Comparison of ENCODE assay signal across 8 cellular contexts in genomic region chr15:64892850-64893403, GRCh38. TPM values are rescaled to one million over a fixed set of nuclear protein-coding genes. Genes with fewer than 3 reads are reported as not detected.
A peak's percentile ranks its signal among the peaks of the same experiment; 100 is the strongest.
DNase-seq lines count a peak whose midpoint lies in the region; ATAC-seq and TF ChIP-seq lines count a peak whose summit lies in the region.
"Had no signal": no experiment of that assay in that cellular context is flagged by ENCODE, and none has a peak within 500 bp of the region (broad histone marks: within the 10 kb centered on the region; RNA-seq: fewer than 3 reads in every experiment).

No MANE protein-coding gene starts in this region.

- peak overlapping the region; percentile 99 for H3K27ac Mint-ChIP-seq in activated CD4-positive, alpha-beta memory T cell treated with anti-CD3 and anti-CD28 coated beads for 36 hours
- H3K27ac Mint-ChIP-seq in immature natural killer cell = peak overlapping the region; percentile 93 to 99 (median 98)

- no peak for TF ChIP-seq CTCF in KMS-11 (conservative IDR thresholded peaks at IDR 0.05; ENCODE audit: low read depth, low read length)

- H3K27me3 ChIP-seq in KMS-11 (ENCODE audit: insufficient read depth, low read depth) = no peaks in the 10 kb centered on the region

- peaks cover 7% of the 10 kb centered on the region for H3K36me3 Mint-ChIP-seq in activated CD4-positive, alpha-beta memory T cell treated with anti-CD3 and anti-CD28 coated beads for 36 hours
- no peaks in the 10 kb centered on the region for H3K36me3 Mint-ChIP-seq in immature natural killer cell

- H3K36me3 ChIP-seq in KMS-11 (ENCODE audit: insufficient read depth) = no peaks in the 10 kb centered on the region

- ATAC-seq in stimulated activated naive CD8-positive, alpha-beta T cell treated with anti-CD3 and anti-CD28 coated beads, Interleukin-15, Interleukin-2, amounts not matched to agents 100 U/mL and 50 U/mL, for 24 hours = peak; percentile 21
- ATAC-seq in HG03108 (IDR thresholded peaks at IDR 0.05; ENCODE audit: unreplicated experiment) (no peak), GM21515 (IDR thresholded peaks at IDR 0.05; ENCODE audit: unreplicated experiment) (no peak)
- ATAC-seq: Panc1 had no signal

- peak; percentile 80 for DNase-seq in activated CD4-positive, alpha-beta memory T cell treated with anti-CD3 and anti-CD28 coated beads for 36 hours
- no peak for DNase-seq in immature natural killer cell
- peak; percentile 69 for DNase-seq in stimulated activated naive CD8-positive, alpha-beta T cell treated with anti-CD3 and anti-CD28 coated beads, Interleukin-15, Interleukin-2, amounts not matched to agents 100 U/mL and 50 U/mL, for 24 hours
- DNase-seq in UCSD-AML1 (lab: John Stamatoyannopoulos, UW; ENCODE audit: unreplicated experiment) = no peak

- no peak overlapping the region for H3K4me3 ChIP-seq in KMS-11 (IDR thresholded peaks at IDR 0.05; ENCODE audit: insufficient read depth, low read depth, low read length)

- H3K4me2 ChIP-seq in KMS-11 = peak overlapping the region; percentile 99

- peak overlapping the region; percentile 95 for H3K4me3 Mint-ChIP-seq in activated CD4-positive, alpha-beta memory T cell treated with anti-CD3 and anti-CD28 coated beads for 36 hours
- peak overlapping the region; percentile 70 to 89 (median 84) for H3K4me3 Mint-ChIP-seq in immature natural killer cell

- peaks cover 53% of the 10 kb centered on the region for H3K4me1 ChIP-seq in KMS-11 (ENCODE audit: low read depth, poor library complexity, severe bottlenecking)

- peaks cover 55% of the 10 kb centered on the region for H3K4me1 Mint-ChIP-seq in activated CD4-positive, alpha-beta memory T cell treated with anti-CD3 and anti-CD28 coated beads for 36 hours (ENCODE audit: low read depth)
- peaks cover 68 to 69% of the 10 kb centered on the region in 2 donors for H3K4me1 Mint-ChIP-seq in immature natural killer cell

- intact Hi-C loops in activated CD4-positive, alpha-beta memory T cell treated with anti-CD3 and anti-CD28 coated beads for 36 hours (cut with micrococcal nuclease) = loop anchor here (1.0 to 10.0 kb wide), 11 partner anchors 9 to 1388 kb away; partner anchors contain the start of genes DENND4A, PIF1, PLEKHO2 and RNU5A-1

- POLR2A ChIA-PET in activated CD4-positive, alpha-beta memory T cell treated with anti-CD3 and anti-CD28 coated beads for 36 hours (lab: Charles Lee) = interaction anchor here (1.0 to 4.2 kb wide), 17 partner anchors 10 to 412 kb away, joined by 3 to 98 read pairs (median 6); partner anchors contain the start of genes ANKDD1A, PLEKHO2, RNU5B-1 and SPG21

- CTCF ChIA-PET in activated CD4-positive, alpha-beta memory T cell treated with anti-CD3 and anti-CD28 coated beads for 36 hours (lab: Charles Lee) = interaction anchor here (0.9 to 5.0 kb wide), 8 partner anchors 9 to 57 kb away, joined by 3 to 60 read pairs (median 14); partner anchors contain the start of genes ANKDD1A and PLEKHO2

- H4K20me1 ChIP-seq in KMS-11 (ENCODE audit: insufficient read depth) = no peaks in the 10 kb centered on the region

- H2AFZ ChIP-seq in KMS-11 (ENCODE audit: low read depth) = peak overlapping the region; percentile 72

- H3K9ac ChIP-seq in KMS-11 = peak overlapping the region; percentile 80; the same call in 1 of the 2 replicates

- H3K27ac ChIP-seq in KMS-11 = peak overlapping the region; percentile 98

- H3K79me2 ChIP-seq in KMS-11 (ENCODE audit: insufficient read depth, low read depth) = no peaks in the 10 kb centered on the region

- no peaks in the 10 kb centered on the region for H3K9me3 Mint-ChIP-seq in activated CD4-positive, alpha-beta memory T cell treated with anti-CD3 and anti-CD28 coated beads for 36 hours
- no peaks in the 10 kb centered on the region for H3K9me3 Mint-ChIP-seq in immature natural killer cell

- no peaks in the 10 kb centered on the region for H3K27me3 Mint-ChIP-seq in activated CD4-positive, alpha-beta memory T cell treated with anti-CD3 and anti-CD28 coated beads for 36 hours
- H3K27me3 Mint-ChIP-seq in immature natural killer cell (ENCODE audit: low read depth in 3 of 3) = peaks cover 11 to 27% (median 23%) of the 10 kb centered on the region in 3 donors

RNA-seq across cellular contexts. Expression of gene ANKDD1A, which starts 18.8 kb away (rescaled TPM):
- total RNA-seq in activated CD4-positive, alpha-beta memory T cell treated with anti-CD3 and anti-CD28 coated beads for 36 hours = 1 to 10 TPM; 6.3 to 6.6 TPM
- polyA plus RNA-seq in immature natural killer cell = 1 to 10 TPM; 1.5 to 3.1 (median 2.3) TPM

RNA-seq across cellular contexts. Expression of gene PLEKHO2, which starts 51.2 kb away (rescaled TPM):
- 10 to 100 TPM; 15.3 to 15.6 TPM for total RNA-seq in activated CD4-positive, alpha-beta memory T cell treated with anti-CD3 and anti-CD28 coated beads for 36 hours
- 100 to 1,000 TPM in 1 of 3 donors, 10 to 100 TPM in 2; 37.1 to 104 (median 49.3) TPM for polyA plus RNA-seq in immature natural killer cell

Comparison
In these comparisons a context has a peak if more than half of its experiments do, and no peak if none do; other contexts are left out.
1. DNase-seq: peak in activated CD4-positive, alpha-beta memory T cell treated with anti-CD3 and anti-CD28 coated beads for 36 hours (single experiment) and stimulated activated naive CD8-positive, alpha-beta T cell treated with anti-CD3 and anti-CD28 coated beads, Interleukin-15, Interleukin-2, amounts not matched to agents 100 U/mL and 50 U/mL, for 24 hours (single experiment); none in immature natural killer cell (0 of 3) and UCSD-AML1 (single experiment).